22 cellular contexts compared by ENCODE assay signal in genomic region chr5:149788964-149789363, GRCh38. TPM values are rescaled to one million over a fixed set of nuclear protein-coding genes. Genes with fewer than 3 reads are reported as not detected.
DNase-seq lines count a peak whose midpoint lies in the region; ATAC-seq, FAIRE-seq and TF ChIP-seq lines count a peak whose summit lies in the region.
"Had no signal": no experiment of that assay in that cellular context is flagged by ENCODE, and none has a peak within 500 bp of the region (broad histone marks: within the 10 kb centered on the region; RNA-seq: fewer than 3 reads in every experiment).

No MANE protein-coding gene starts in this region.

- H3K4me3 ChIP-seq in HEK293 (ENCODE audit: low read depth, low read length) (no peak overlapping the region), K562 (no peak overlapping the region), gastrocnemius medialis (no peak overlapping the region)
- H3K4me3 ChIP-seq: A549; BLaER1 treated with 17β-estradiol and CSF1 and Interleukin-3, amounts not matched to agents 10 nM and 100 nM had no signal

- no peak overlapping the region for H3K9ac ChIP-seq in K562 (ENCODE audit: insufficient read depth in 1 of 2, low read depth in 2 of 2, low read length in 2 of 2)
- H3K9ac ChIP-seq: BLaER1 treated with 17β-estradiol and CSF1 and Interleukin-3, amounts not matched to agents 10 nM and 100 nM had no signal

- H4K20me1 ChIP-seq in K562 (replicated peaks; ENCODE audit: control insufficient read depth, insufficient read depth, low read length): peaks cover 23% of the 10 kb centered on the region; the same call in 1 of the 2 replicates

- peaks cover 79% of the 10 kb centered on the region for H3K79me2 ChIP-seq in K562 (ENCODE audit: control insufficient read depth, insufficient read depth, low read length)

- H3K36me3 ChIP-seq in HEK293 (ENCODE audit: control insufficient read depth in 2 of 2, insufficient read depth in 1 of 2, low read length in 2 of 2) (no peaks in the 10 kb centered on the region), K562 (ENCODE audit: control insufficient read depth, insufficient read depth, low read length) (peaks cover 20% of the 10 kb centered on the region; the same call in 2 of the 3 replicates), gastrocnemius medialis (no peaks in the 10 kb centered on the region)

- in situ Hi-C loops in K562 (cut with MboI): no loop called here
- in situ Hi-C loops in gastrocnemius medialis (cut with MboI; ENCODE audit: low sequenced_read_pairs in 4 of 4): no loop called here

- DNase-seq in DMS53 (lab: John Stamatoyannopoulos, UW): peak; percentile 44
- no peak for DNase-seq in DMS53 treated with DMSO at 0.1 percent for 48 hours (lab: John Stamatoyannopoulos, UW; ENCODE audit: unreplicated experiment)
- DNase-seq in K562 (ENCODE audit: extremely low read depth in 1 of 4, low spot score in 3 of 4): no peak
- DNase-seq in gastrocnemius medialis: no peak
- no peak for DNase-seq in left lobe of liver (ENCODE audit: low spot score)
- DNase-seq: AML-193; Caco-2; Calu3; CD4-positive, alpha-beta T cell; CD8-positive, alpha-beta T cell; DMS79 treated with DMSO at 0.1 percent for 48 hours; GF-D8 had no signal

- FAIRE-seq in K562 (lab: Jason Lieb, UNC): no peak
- FAIRE-seq: A549, G401.6, GM12892, GM18507 had no signal

- WGBS in K562 (ENCODE audit: insufficient coverage, low coverage, missing lambda C conversion rate): 80% methylated on average over 3 of the region's 3 CpGs

- TF ChIP-seq POLR2A in K562 (conservative IDR thresholded peaks at IDR 0.05) (no peak), gastrocnemius medialis (IDR thresholded peaks at IDR 0.05) (no peak)

- H3K9me3 ChIP-seq in HEK293 (ENCODE audit: control insufficient read depth, insufficient read depth, low read depth, low read length) (no peaks in the 10 kb centered on the region), K562 (replicated peaks; ENCODE audit: control insufficient read depth, insufficient read depth, low read depth, low read length) (no peaks in the 10 kb centered on the region), gastrocnemius medialis (no peaks in the 10 kb centered on the region)
- H3K9me3 ChIP-seq: A549, Caco-2 had no signal

- TF ChIP-seq CTCF in HEK293 (tag by site-specific recombination; IDR thresholded peaks at IDR 0.05) (no peak), K562 (IDR thresholded peaks at IDR 0.05 in 2 of 3, conservative IDR thresholded peaks at IDR 0.05 in 1 of 3; ENCODE audit: insufficient read depth in 2 of 3, low read depth in 1 of 3, low read length in 3 of 3) (no peak), gastrocnemius medialis (IDR thresholded peaks at IDR 0.05 in 4 of 5, conservative IDR thresholded peaks at IDR 0.05 in 1 of 5) (no peak)

- no peak for TF ChIP-seq RAD21 in K562 (CRISPR knock-in tag; conservative IDR thresholded peaks at IDR 0.05 in 1 of 2, IDR thresholded peaks at IDR 0.05 in 1 of 2)

- H3K27me3 ChIP-seq in K562 (ENCODE audit: control insufficient read depth in 2 of 2, insufficient read depth in 2 of 2, low read length in 2 of 2) (no peaks in the 10 kb centered on the region), gastrocnemius medialis (no peaks in the 10 kb centered on the region)
- H3K27me3 ChIP-seq: BLaER1 treated with 17β-estradiol and CSF1 and Interleukin-3, amounts not matched to agents 10 nM and 100 nM had no signal

- H3K4me2 ChIP-seq in K562 (ENCODE audit: insufficient read depth, low read length): no peak overlapping the region
- H3K4me2 ChIP-seq: A549; BLaER1 treated with 17β-estradiol and CSF1 and Interleukin-3, amounts not matched to agents 10 nM and 100 nM had no signal

- ATAC-seq in K562: no peak
- ATAC-seq in gastrocnemius medialis: no peak
- ATAC-seq in left lobe of liver: no peak
- no peak for ATAC-seq in HG03045 (IDR thresholded peaks at IDR 0.05; ENCODE audit: unreplicated experiment)
- ATAC-seq in GM19328 (IDR thresholded peaks at IDR 0.05; ENCODE audit: unreplicated experiment): no peak
- ATAC-seq: A549; CD8-positive, alpha-beta T cell had no signal

- intact Hi-C loops in K562 (cut with micrococcal nuclease): no loop called here
- intact Hi-C loops in gastrocnemius medialis (cut with DNase I; ENCODE audit: low total_unique reads): no loop called here

- no peak overlapping the region for H2AFZ ChIP-seq in K562 (ENCODE audit: low read depth, low read length)

- CTCF ChIA-PET in HEK293 (lab: Yijun Ruan, JAX): no interaction called here
- CTCF ChIA-PET in K562 (lab: Yijun Ruan, JAX; ENCODE audit: low intra/inter-chr PET ratio): no interaction called here

- POLR2A ChIA-PET in HEK293 (lab: Yijun Ruan, JAX): no interaction called here
- POLR2A ChIA-PET in K562 (lab: Yijun Ruan, JAX): no interaction called here

- no peaks in the 10 kb centered on the region for H3K9me1 ChIP-seq in K562 (ENCODE audit: control insufficient read depth, insufficient read depth, low read length)

- H3K4me1 ChIP-seq in HEK293 (ENCODE audit: control insufficient read depth, insufficient read depth, low read length): no peaks in the 10 kb centered on the region
- H3K4me1 ChIP-seq in K562 (replicated peaks in 1 of 2; ENCODE audit: control insufficient read depth in 2 of 2, insufficient read depth in 2 of 2, low read length in 2 of 2): peaks cover 0 to 4% of the 10 kb centered on the region in 2 experiments; a peak in 3 of 5 replicates
- H3K4me1 ChIP-seq in gastrocnemius medialis: peaks cover 20 to 39% of the 10 kb centered on the region in 2 donors
- H3K4me1 ChIP-seq: Caco-2 had no signal

- H3K27ac ChIP-seq in HEK293 (ENCODE audit: extremely low read depth, low read depth, low read length) (no peak overlapping the region), K562 (ENCODE audit: extremely low read depth, low read depth, low read length) (no peak overlapping the region), gastrocnemius medialis (peak overlapping the region; percentile 13 to 98 (median 32))
- H3K27ac ChIP-seq: 22Rv1; A549; BLaER1 treated with 17β-estradiol and CSF1 and Interleukin-3, amounts not matched to agents 10 nM and 100 nM; C4-2B had no signal

- no peak for TF ChIP-seq EP300 in K562 (IDR thresholded peaks at IDR 0.05; ENCODE audit: low read length)

- BruUV-seq in K562 (replicated peaks; lab: Mats Ljungman, UMichigan): no TSS peak

TF ChIP-seq in HEK293, 187 proteins besides CTCF, POLR2A, EP300 and RAD21:
- TF ChIP-seq ZSCAN16 (tag by site-specific recombination; IDR thresholded peaks at IDR 0.05): no peak
- TF ChIP-seq ZBTB17 (tag by site-specific recombination; IDR thresholded peaks at IDR 0.05): 0 out of 2 replicates have a peak, but pooled peaks have one; percentile 24

TF ChIP-seq in K562, 482 proteins besides CTCF, POLR2A, EP300 and RAD21 (continues in another document):
- TF ChIP-seq DIDO1 (tag; IDR thresholded peaks at IDR 0.05; ENCODE audit: low read depth) (no peak), ZNF23 (CRISPR knock-in tag; IDR thresholded peaks at IDR 0.05) (peak; percentile 90), ESRRB (CRISPR knock-in tag; IDR thresholded peaks at IDR 0.05; ENCODE audit: borderline replicate concordance) (no peak), EWSR1 (IDR thresholded peaks at IDR 0.05; ENCODE audit: borderline replicate concordance, low read depth, partially characterized antibody) (no peak), ZBTB17 (CRISPR knock-in tag; IDR thresholded peaks at IDR 0.05) (peak; percentile 93), CBX2 (IDR thresholded peaks at IDR 0.05; ENCODE audit: insufficient read depth, low read length, poor library complexity, severe bottlenecking) (no peak), TRIM28 (IDR thresholded peaks at IDR 0.05) (no peak), TCF7L2 (IDR thresholded peaks at IDR 0.05; ENCODE audit: low read depth, low read length) (no peak), E2F3 (CRISPR knock-in tag; IDR thresholded peaks at IDR 0.05) (no peak), DMBX1 (CRISPR knock-in tag; IDR thresholded peaks at IDR 0.05; ENCODE audit: borderline replicate concordance) (no peak)
- TF ChIP-seq, protein P1, sequence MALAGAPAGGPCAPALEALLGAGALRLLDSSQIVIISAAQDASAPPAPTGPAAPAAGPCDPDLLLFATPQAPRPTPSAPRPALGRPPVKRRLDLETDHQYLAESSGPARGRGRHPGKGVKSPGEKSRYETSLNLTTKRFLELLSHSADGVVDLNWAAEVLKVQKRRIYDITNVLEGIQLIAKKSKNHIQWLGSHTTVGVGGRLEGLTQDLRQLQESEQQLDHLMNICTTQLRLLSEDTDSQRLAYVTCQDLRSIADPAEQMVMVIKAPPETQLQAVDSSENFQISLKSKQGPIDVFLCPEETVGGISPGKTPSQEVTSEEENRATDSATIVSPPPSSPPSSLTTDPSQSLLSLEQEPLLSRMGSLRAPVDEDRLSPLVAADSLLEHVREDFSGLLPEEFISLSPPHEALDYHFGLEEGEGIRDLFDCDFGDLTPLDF (CRISPR knock-in tag; IDR thresholded peaks at IDR 0.05): no peak

RNA-seq across cellular contexts. Expression of gene PPARGC1B, which starts 58.9 kb away (rescaled TPM):
- 34.1 and 39.8 TPM in 2 replicates for total RNA-seq in K562 (2011; cell fraction: chromatin; rRNA removed; ENCODE audit: low replicate concordance)
- total RNA-seq in K562 (2011; cell fraction: nucleolus; rRNA removed): 20.5 and 21.1 TPM in 2 replicates
- total RNA-seq in K562 (2011; cell fraction: nucleoplasm; rRNA removed): 24.4 and 30.4 TPM in 2 replicates
- 8.6 and 10.9 TPM in 2 replicates for total RNA-seq in K562 (2014; rRNA removed)
- 7.1 TPM in 2 replicates for total RNA-seq in K562 (2014; rRNA removed; fragmentation: Illumina TruSeq; extraction: Trizol)
- 7.3 and 8.1 TPM in 2 replicates for total RNA-seq in K562 (2015; rRNA removed; fragmentation: Illumina TruSeq; extraction: Trizol)
- total RNA-seq in K562 (2021): 23.3 and 29.0 TPM in 2 replicates
- 2.8 and 3.0 TPM in 2 replicates for polyA plus RNA-seq in K562 (2011; rRNA removed)
- polyA plus RNA-seq in K562 (2011; cell fraction: cytosol; rRNA removed): 2.2 and 2.6 TPM in 2 replicates
- polyA plus RNA-seq in K562 (2011; cell fraction: nucleus; rRNA removed): 13.0 and 17.4 TPM in 2 replicates
- polyA plus RNA-seq in K562 (2012): 6.4 and 8.1 TPM in 2 replicates
- polyA plus RNA-seq in K562 (2014; fragmentation: Illumina TruSeq; extraction: Trizol): 11.6 and 11.7 TPM in 2 replicates
- polyA plus RNA-seq in K562 (2014; fragmentation: Nextera tagmentation; extraction: Ambion mirVana): 1 to 10 TPM; 2.5 to 6.3 TPM
- 8.7 and 8.8 TPM in 2 replicates for polyA plus RNA-seq in K562 (2014; rRNA removed)
- polyA minus RNA-seq in K562 (2011; rRNA and poly(A)+ RNA removed): 7.3 and 7.7 TPM in 2 replicates
- polyA minus RNA-seq in K562 (2011; cell fraction: cytosol; rRNA and poly(A)+ RNA removed): 8.8 and 11.6 TPM in 2 replicates
- 9.4 and 10.8 TPM in 2 replicates for polyA minus RNA-seq in K562 (2011; cell fraction: nucleus; rRNA and poly(A)+ RNA removed)
- total RNA-seq in gastrocnemius medialis: 1 to 10 TPM; 3.9 to 6.8 (median 4.8) TPM
- 4.0 TPM for total RNA-seq in left lobe of liver

Comparison
In these comparisons a context has a peak if more than half of its experiments do, and no peak if none do; other contexts are left out.
1. H3K27ac ChIP-seq: peak in gastrocnemius medialis (4 of 4); none in HEK293 (single experiment) and K562 (single experiment).